ENCODE assay signal across 8 cellular contexts in genomic region chr11:96013459-96014213, GRCh38.
DNase-seq lines count a peak whose midpoint lies in the region; ATAC-seq and TF ChIP-seq lines count a peak whose summit lies in the region.

No MANE protein-coding gene starts in this region.

- H3K27ac Mint-ChIP-seq in IgD-negative memory B cell, result peak overlapping the region; percentile 70 to 83 (median 77)
- peak overlapping the region; percentile 75 for H3K27ac Mint-ChIP-seq in activated T-helper 17 cell treated with anti-CD3 and anti-CD28 coated beads, Interleukin-2, amount 50 U/mL, for 72 hours

- TF ChIP-seq POLR2A in gastrocnemius medialis (IDR thresholded peaks at IDR 0.05), result no peak

- H3K4me1 ChIP-seq in neuron (ENCODE audit: insufficient read depth, low read length) (peaks cover 31% of the 10 kb centered on the region), gastrocnemius medialis (peaks cover 0 to 7% of the 10 kb centered on the region in 2 donors)

- no peak for ATAC-seq in activated T-helper 17 cell treated with anti-CD3 and anti-CD28 coated beads, Interleukin-2, amount 50 U/mL, for 72 hours (replicated peaks)
- no peak for ATAC-seq in gastrocnemius medialis
- ATAC-seq in HG02642 (IDR thresholded peaks at IDR 0.05; ENCODE audit: poor library complexity, unreplicated experiment), result no peak
- no peak for ATAC-seq in HG03045 (IDR thresholded peaks at IDR 0.05; ENCODE audit: unreplicated experiment)

- H3K27me3 ChIP-seq in neuron (ENCODE audit: insufficient read depth, low read length) (no peaks in the 10 kb centered on the region), gastrocnemius medialis (no peaks in the 10 kb centered on the region)

- no peaks in the 10 kb centered on the region for H3K9me3 Mint-ChIP-seq in IgD-negative memory B cell
- H3K9me3 Mint-ChIP-seq in activated T-helper 17 cell treated with anti-CD3 and anti-CD28 coated beads, Interleukin-2, amount 50 U/mL, for 72 hours, result no peaks in the 10 kb centered on the region

- H3K4me3 ChIP-seq in neuron (ENCODE audit: low read length) (peak overlapping the region; percentile 7), gastrocnemius medialis (no peak overlapping the region)

- H3K36me3 ChIP-seq in neuron (ENCODE audit: insufficient read depth, low read length), result no peaks in the 10 kb centered on the region
- no peaks in the 10 kb centered on the region for H3K36me3 ChIP-seq in gastrocnemius medialis

- no peaks in the 10 kb centered on the region for H3K9me3 ChIP-seq in neuron (ENCODE audit: low read length)
- no peaks in the 10 kb centered on the region for H3K9me3 ChIP-seq in gastrocnemius medialis

- no peak for TF ChIP-seq CTCF in gastrocnemius medialis (IDR thresholded peaks at IDR 0.05 in 4 of 5, conservative IDR thresholded peaks at IDR 0.05 in 1 of 5)

- peaks cover 35 to 47% (median 38%) of the 10 kb centered on the region in 3 donors for H3K4me1 Mint-ChIP-seq in IgD-negative memory B cell
- H3K4me1 Mint-ChIP-seq in activated T-helper 17 cell treated with anti-CD3 and anti-CD28 coated beads, Interleukin-2, amount 50 U/mL, for 72 hours, result peaks cover 44% of the 10 kb centered on the region

- no peak overlapping the region for H3K27ac ChIP-seq in gastrocnemius medialis

- no peaks in the 10 kb centered on the region for H3K27me3 Mint-ChIP-seq in IgD-negative memory B cell
- H3K27me3 Mint-ChIP-seq in activated T-helper 17 cell treated with anti-CD3 and anti-CD28 coated beads, Interleukin-2, amount 50 U/mL, for 72 hours, result no peaks in the 10 kb centered on the region

- peak overlapping the region in 2 of 4 donors; percentile 18 to 83 for H3K4me3 Mint-ChIP-seq in IgD-negative memory B cell
- H3K4me3 Mint-ChIP-seq in activated T-helper 17 cell treated with anti-CD3 and anti-CD28 coated beads, Interleukin-2, amount 50 U/mL, for 72 hours, result peak overlapping the region; percentile 68

- H2AFZ ChIP-seq in neuron (ENCODE audit: low read depth, low read length), result no peak overlapping the region

- intact Hi-C loops in gastrocnemius medialis (cut with DNase I; ENCODE audit: low total_unique reads), result no loop called here

- no peaks in the 10 kb centered on the region for H3K36me3 Mint-ChIP-seq in IgD-negative memory B cell
- no peaks in the 10 kb centered on the region for H3K36me3 Mint-ChIP-seq in activated T-helper 17 cell treated with anti-CD3 and anti-CD28 coated beads, Interleukin-2, amount 50 U/mL, for 72 hours (ENCODE audit: low read depth)

- in situ Hi-C loops in G401 (cut with HindIII; ENCODE audit: low sequenced_read_pairs) (no loop called here), gastrocnemius medialis (cut with MboI; ENCODE audit: low sequenced_read_pairs in 4 of 4) (no loop called here)

- DNase-seq in G401 (ENCODE audit: low spot score) (peak; percentile 61), gastrocnemius medialis (no peak), NCI-H2171 (lab: John Stamatoyannopoulos, UW) (no peak)
